Comparison of ENCODE assay signal across 8 cellular contexts in genomic region chr20:51800769-51801219, GRCh38. TPM values are rescaled to one million over a fixed set of nuclear protein-coding genes. Genes with fewer than 3 reads are reported as not detected.
A peak's percentile ranks its signal among the peaks of the same experiment; 100 is the strongest.
DNase-seq lines count a peak whose midpoint lies in the region; ATAC-seq and TF ChIP-seq lines count a peak whose summit lies in the region.

No MANE protein-coding gene starts in this region.

- BruUV-seq in A673 (replicated peaks; lab: Mats Ljungman, UMichigan), result no TSS peak

- peak overlapping the region; percentile 87 for H3K27ac Mint-ChIP-seq in mesothelial cell of epicardium

- no peaks in the 10 kb centered on the region for H3K9me3 ChIP-seq in A673 (ENCODE audit: low read depth, low read length, poor library complexity, severe bottlenecking)

- peak overlapping the region; percentile 89 for H3K4me3 Mint-ChIP-seq in mesothelial cell of epicardium

- H3K36me3 ChIP-seq in A673 (ENCODE audit: insufficient read depth, low read length, poor library complexity, severe bottlenecking), result no peaks in the 10 kb centered on the region

- H3K27me3 Mint-ChIP-seq in mesothelial cell of epicardium (ENCODE audit: low read depth), result no peaks in the 10 kb centered on the region

- H3K4me1 ChIP-seq in A673 (ENCODE audit: insufficient read depth, low read length, poor library complexity, severe bottlenecking), result peaks cover 40% of the 10 kb centered on the region

- H3K27ac ChIP-seq in A673 (ENCODE audit: low read depth, low read length, poor library complexity, severe bottlenecking), result peak overlapping the region; percentile 89

- no peaks in the 10 kb centered on the region for H3K9me3 Mint-ChIP-seq in mesothelial cell of epicardium

- no peak for ATAC-seq in HG03439 (IDR thresholded peaks at IDR 0.05; ENCODE audit: unreplicated experiment)

- TF ChIP-seq CTCF in A673 (conservative IDR thresholded peaks at IDR 0.05; ENCODE audit: low read depth, low read length), result no peak
- no peak for TF ChIP-seq CTCF in cardiac fibroblast (IDR thresholded peaks at IDR 0.05; ENCODE audit: low read depth, low read length)
- no peak for TF ChIP-seq CTCF in mesothelial cell of epicardium (IDR thresholded peaks at IDR 0.05; ENCODE audit: unreplicated experiment)
- TF ChIP-seq CTCF in GM20000 (IDR thresholded peaks at IDR 0.05; ENCODE audit: extremely low read depth, missing control alignments), result no peak

- POLR2A ChIA-PET in A673 (lab: Charles Lee; ENCODE audit: low non-redundant PET), result no interaction called here

- CTCF ChIA-PET in A673 (lab: Charles Lee), result interaction anchor here (0.6 to 1.5 kb wide), 4 partner anchors 31 to 283 kb away, joined by 3 to 6 read pairs (median 4); no protein-coding TSS in a partner anchor

- H3K27me3 ChIP-seq in A673 (replicated peaks; ENCODE audit: insufficient read depth, low read depth, low read length, poor library complexity), result no peaks in the 10 kb centered on the region

- H3K4me3 ChIP-seq in A673 (ENCODE audit: low read depth, low read length, poor library complexity, severe bottlenecking) (peak overlapping the region; percentile 74), cardiac fibroblast (replicated peaks in 1 of 2; ENCODE audit: low read depth in 2 of 2, low read length in 2 of 2) (peak overlapping the region; percentile 47 to 54)

- no peaks in the 10 kb centered on the region for H3K36me3 Mint-ChIP-seq in mesothelial cell of epicardium

- DNase-seq in A673 (ENCODE audit: low spot score) (peak; percentile 73), HUDEP-2 (lab: John Stamatoyannopoulos, UW; ENCODE audit: unreplicated experiment in 76 of 76) (peak in 50 of 76 experiments; percentile 17 to 76 (median 48)), cardiac fibroblast (ENCODE audit: low read depth in 2 of 2) (peak in 1 of 2 donors; percentile 5), mesothelial cell of epicardium (ENCODE audit: low spot score in 2 of 2, unreplicated experiment in 2 of 2) (peak in 1 of 2 experiments; percentile 41), NCI-H2196 (lab: John Stamatoyannopoulos, UW; ENCODE audit: unreplicated experiment) (no peak), NCI-H2029 treated with DMSO at 0.1 percent for 48 hours (lab: John Stamatoyannopoulos, UW) (no peak), GM20000 (ENCODE audit: low spot score) (no peak)

- intact Hi-C loops in A673 (cut with micrococcal nuclease; ENCODE audit: unreplicated experiment), result loop anchor here (2.0 to 10.0 kb wide), 4 partner anchors 98 to 282 kb away; no protein-coding TSS in a partner anchor

- H3K4me1 Mint-ChIP-seq in mesothelial cell of epicardium, result peaks cover 54% of the 10 kb centered on the region

RNA-seq across cellular contexts. Expression of gene SALL4, which starts 1.5 kb away (rescaled TPM):
- total RNA-seq in A673 (2021) (17.7 and 18.4 TPM in 2 replicates), mesothelial cell of epicardium (14.8 to 20.5 TPM (median 18.9 TPM) in 3 replicates)

RNA-seq across cellular contexts. Expression of gene ATP9A, which starts 32.6 kb away (rescaled TPM):
- total RNA-seq in A673 (2021) (31.2 and 34.8 TPM in 2 replicates), mesothelial cell of epicardium (77.1 to 80.0 TPM (median 79.1 TPM) in 3 replicates)

Comparison
In these comparisons a context has a peak if more than half of its experiments do, and no peak if none do; other contexts are left out.
1. DNase-seq: peak in A673 (single experiment) and HUDEP-2 (50 of 76); none in NCI-H2196 (single experiment), NCI-H2029 treated with DMSO at 0.1 percent for 48 hours (single experiment) and GM20000 (single experiment).